ENCODE assay signal across 26 cellular contexts in the genomic region with DNA sequence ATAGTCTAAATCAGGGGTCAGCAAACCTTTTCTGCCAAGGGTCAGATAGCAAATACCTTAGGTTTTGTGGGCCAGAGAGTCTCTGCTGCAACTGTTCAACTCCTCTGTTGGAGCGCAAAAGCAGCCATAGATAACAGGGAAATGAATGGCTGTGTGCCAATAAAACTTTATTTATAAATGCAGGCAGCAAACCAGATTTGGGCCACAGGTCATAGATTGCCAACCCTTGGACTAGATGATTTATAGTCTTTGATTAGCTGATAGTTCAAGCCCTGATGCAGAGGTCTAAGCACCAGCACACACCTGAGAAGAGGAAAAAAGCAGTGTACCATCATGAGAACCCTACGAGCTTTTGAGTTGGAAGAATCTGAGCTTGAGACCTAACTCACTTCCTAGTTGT.
"Had no signal": no experiment of that assay in that cellular context is flagged by ENCODE, and none has a peak within 500 bp of the region (broad histone marks: within the 10 kb centered on the region; RNA-seq: fewer than 3 reads in every experiment).

No MANE protein-coding gene starts in this region.

- FAIRE-seq: islet of Langerhans, keratinocyte had no signal

- H3K36me3 ChIP-seq: colonic mucosa, esophagus squamous epithelium, gastrocnemius medialis, heart right ventricle, left lung, lower lobe of right lung had no signal

- DNase-seq: colonic mucosa; cortex of kidney; effector CD8-positive, alpha-beta T cell; effector memory CD8-positive, alpha-beta T cell; endodermal cell; erythroblast; esophagus squamous epithelium; foreskin fibroblast; foreskin melanocyte; gastrocnemius medialis; glutamatergic neuron; head of caudate nucleus; heart right ventricle; hippocampal formation; left cardiac atrium; left lung; left ventricle myocardium superior; lower lobe of right lung; mesenchymal stem cell; midbrain; mucosa of descending colon; naive B cell had no signal

- H3K4me1 ChIP-seq: colonic mucosa, esophagus squamous epithelium, gastrocnemius medialis, left lung, lower lobe of right lung had no signal

- H3K4me3 ChIP-seq: colonic mucosa, esophagus squamous epithelium, gastrocnemius medialis, heart right ventricle, left lung, lower lobe of right lung, mucosa of descending colon had no signal

- H3K27ac ChIP-seq: colonic mucosa, epithelial cell of prostate, esophagus squamous epithelium, gastrocnemius medialis, heart right ventricle, left lung, lower lobe of right lung had no signal

- ATAC-seq: effector memory CD8-positive, alpha-beta T cell; esophagus mucosa; gastrocnemius medialis; heart right ventricle; left cardiac atrium; left lung; left ventricle myocardium superior; lower lobe of right lung; mucosa of descending colon had no signal

- H3K9me3 ChIP-seq: colonic mucosa, esophagus squamous epithelium, gastrocnemius medialis, left lung, lower lobe of right lung, mucosa of descending colon had no signal

- H3K27me3 ChIP-seq: colonic mucosa, gastrocnemius medialis, left lung had no signal
